16 cellular contexts compared by ENCODE assay signal in genomic region chr11:32838505-32839274, GRCh38. TPM values are rescaled to one million over a fixed set of nuclear protein-coding genes. Genes with fewer than 3 reads are reported as not detected.
DNase-seq lines count a peak whose midpoint lies in the region; ATAC-seq, FAIRE-seq and TF ChIP-seq lines count a peak whose summit lies in the region.
"Had no signal": no experiment of that assay in that cellular context is flagged by ENCODE, and none has a peak within 500 bp of the region (broad histone marks: within the 10 kb centered on the region; RNA-seq: fewer than 3 reads in every experiment).

No MANE protein-coding gene starts in this region.

- DNase-seq in D341Med (ENCODE audit: low spot score) (peak; percentile 39), HT1080 (ENCODE audit: low read depth) (peak; percentile 6), SW480 (ENCODE audit: low spot score) (peak; percentile 39), keratinocyte (ENCODE audit: low read depth, low spot score) (no peak), stomach (no peak), NCI-H187 treated with DMSO at 0.1 percent for 48 hours (lab: John Stamatoyannopoulos, UW) (no peak), HAP-1 (ENCODE audit: low spot score in 2 of 2) (no peak)
- DNase-seq: CD4-positive, CD25-positive, alpha-beta regulatory T cell; natural killer cell; sigmoid colon; T1000 had no signal

- H3K27ac ChIP-seq in keratinocyte (ENCODE audit: control insufficient read depth, insufficient read depth, low read length) (peak overlapping the region; percentile 50), stomach (no peak overlapping the region)
- H3K27ac ChIP-seq: sigmoid colon, thoracic aorta had no signal

- 69 to 89% (median 83%) methylated on average over 2 of the region's 2 CpGs for WGBS in stomach, 5 donors

- H3K4me1 ChIP-seq in keratinocyte (ENCODE audit: control insufficient read depth, extremely low read depth, insufficient read depth, low read length) (peaks cover 8% of the 10 kb centered on the region), stomach (no peaks in the 10 kb centered on the region), HAP-1 (0 out of 2 replicates have a peak, but pooled peaks cover 2% of the 10 kb centered on the region)
- H3K4me1 ChIP-seq: sigmoid colon had no signal

- H3K9me3 ChIP-seq in keratinocyte (ENCODE audit: control insufficient read depth, low read depth, low read length) (no peaks in the 10 kb centered on the region), stomach (no peaks in the 10 kb centered on the region), HAP-1 (no peaks in the 10 kb centered on the region)
- H3K9me3 ChIP-seq: sigmoid colon, thoracic aorta had no signal

- no peaks in the 10 kb centered on the region for H4K20me1 ChIP-seq in keratinocyte (ENCODE audit: control insufficient read depth, extremely low read depth, insufficient read depth, low read length)

- TF ChIP-seq EP300 in stomach (IDR thresholded peaks at IDR 0.05): no peak

- H3K36me3 ChIP-seq in keratinocyte (ENCODE audit: control insufficient read depth in 2 of 2, extremely low read depth in 1 of 2, insufficient read depth in 2 of 2, low read length in 2 of 2): peaks cover 0 to 6% of the 10 kb centered on the region in 2 experiments
- H3K36me3 ChIP-seq in stomach: peaks cover 0 to 13% (median 0%) of the 10 kb centered on the region in 4 donors
- no peaks in the 10 kb centered on the region for H3K36me3 ChIP-seq in HAP-1 (replicated peaks)
- H3K36me3 ChIP-seq: sigmoid colon, thoracic aorta had no signal

- intact Hi-C loops in stomach (cut with DNase I; ENCODE audit: low total_unique reads): no loop called here

- H3K4me3 ChIP-seq in keratinocyte (ENCODE audit: control insufficient read depth in 2 of 3, extremely low read depth in 1 of 3, insufficient read depth in 2 of 3, low read depth in 1 of 3, low read length in 3 of 3) (peak overlapping the region in 1 of 3 experiments; percentile 3), stomach (no peak overlapping the region), HAP-1 (no peak overlapping the region)
- H3K4me3 ChIP-seq: sigmoid colon, thoracic aorta had no signal

- TF ChIP-seq CTCF in keratinocyte (optimal IDR thresholded peaks at IDR 0.05 in 1 of 3, IDR thresholded peaks at IDR 0.05 in 1 of 3, conservative IDR thresholded peaks at IDR 0.05 in 1 of 3; ENCODE audit: extremely low read depth in 1 of 3, insufficient read depth in 2 of 3, low read length in 3 of 3) (no peak), stomach (IDR thresholded peaks at IDR 0.05) (no peak)

- H3K4me2 ChIP-seq in keratinocyte (ENCODE audit: control insufficient read depth, extremely low read depth, insufficient read depth, low read depth, low read length): peak overlapping the region; percentile 71

- ATAC-seq in GM21529 (IDR thresholded peaks at IDR 0.05; ENCODE audit: unreplicated experiment): no peak
- ATAC-seq: natural killer cell had no signal

- no peak overlapping the region for H2AFZ ChIP-seq in keratinocyte (ENCODE audit: control insufficient read depth, low read length)

- FAIRE-seq in keratinocyte (lab: Jason Lieb, UNC): peak; percentile 51
- FAIRE-seq: HTR-8/SVneo had no signal

- dilution Hi-C loops in keratinocyte (cut with MboI; ENCODE audit: extremely low pct_ligation_motif_present, low sequenced_read_pairs): no loop called here

- in situ Hi-C loops in HAP-1 (cut with MboI; ENCODE audit: low sequenced_read_pairs): no loop called here

- no peaks in the 10 kb centered on the region for H3K9me1 ChIP-seq in keratinocyte (ENCODE audit: control insufficient read depth, extremely low read depth, insufficient read depth, low read length)

- no peak overlapping the region for H3K9ac ChIP-seq in keratinocyte (ENCODE audit: control insufficient read depth, extremely low read depth, insufficient read depth, low read length)

- TF ChIP-seq POLR2A in stomach (IDR thresholded peaks at IDR 0.05): no peak

- H3K27me3 ChIP-seq in keratinocyte (ENCODE audit: control insufficient read depth, extremely low read depth, insufficient read depth, low read length): no peaks in the 10 kb centered on the region
- no peaks in the 10 kb centered on the region for H3K27me3 ChIP-seq in stomach
- H3K27me3 ChIP-seq in HAP-1 (ENCODE audit: low read depth): no peaks in the 10 kb centered on the region
- H3K27me3 ChIP-seq: sigmoid colon had no signal

- no peaks in the 10 kb centered on the region for H3K79me2 ChIP-seq in keratinocyte (ENCODE audit: control insufficient read depth, insufficient read depth, low read length)

RNA-seq across cellular contexts. Expression of gene PRRG4, which starts 9.0 kb away (rescaled TPM):
- total RNA-seq in HT1080 (2014; rRNA removed; shearing (Covaris generic)): 0.33 and 0.35 TPM in 2 replicates
- 0.69 and 0.74 TPM in 2 replicates for polyA plus RNA-seq in HT1080 (2015; cell fraction: cytosol; rRNA removed)
- polyA plus RNA-seq in HT1080 (2015; cell fraction: nucleus; rRNA removed): 0.19 and 0.42 TPM in 2 replicates
- 6.9 to 12.4 TPM (median 10.0 TPM) in 3 replicates for polyA plus RNA-seq in keratinocyte
- 9.1 TPM for polyA plus RNA-seq in keratinocyte (2011; ENCODE audit: low read depth)
- polyA plus RNA-seq in keratinocyte (2011; cell fraction: cytosol; rRNA removed): 7.1 and 10.9 TPM in 2 replicates
- 9.7 and 10.5 TPM in 2 replicates for polyA plus RNA-seq in keratinocyte (2011; cell fraction: nucleus; rRNA removed)
- 5.7 and 23.6 TPM in 2 replicates for polyA plus RNA-seq in keratinocyte (2012; ENCODE audit: low replicate concordance)
- polyA minus RNA-seq in keratinocyte: 4.4 to 12.1 TPM (median 9.6 TPM) in 3 replicates
- polyA minus RNA-seq in keratinocyte (2011; cell fraction: cytosol; rRNA and poly(A)+ RNA removed): 12.3 TPM
- polyA minus RNA-seq in keratinocyte (2011; cell fraction: nucleus; rRNA and poly(A)+ RNA removed): 8.1 and 14.1 TPM in 2 replicates
- total RNA-seq in stomach: 1 to 10 TPM in 4 of 5 donors, under 1 TPM in 1; under 0.01 to 8.4 (median 4.9) TPM
- 1 to 10 TPM; 1.9 to 9.0 (median 3.7) TPM for polyA plus RNA-seq in stomach

RNA-seq across cellular contexts. Expression of gene CCDC73, which starts 44.2 kb away (rescaled TPM):
- total RNA-seq in HT1080 (2014; rRNA removed; shearing (Covaris generic)): 0.03 TPM in 1 of 2 replicates, not detected in the other
- polyA plus RNA-seq in HT1080 (2015; cell fraction: cytosol; rRNA removed): not detected in 2 replicates
- polyA plus RNA-seq in HT1080 (2015; cell fraction: nucleus; rRNA removed): not detected in 2 replicates
- polyA plus RNA-seq in keratinocyte (not detected in 3 replicates), stomach (not detected)
- not detected for polyA plus RNA-seq in keratinocyte (2011; ENCODE audit: low read depth)
- not detected in 2 replicates for polyA plus RNA-seq in keratinocyte (2011; cell fraction: cytosol; rRNA removed)
- polyA plus RNA-seq in keratinocyte (2011; cell fraction: nucleus; rRNA removed): not detected in 2 replicates
- polyA plus RNA-seq in keratinocyte (2012; ENCODE audit: low replicate concordance): 0.06 TPM in 1 of 2 replicates, not detected in the other
- polyA minus RNA-seq in keratinocyte: not detected in 3 replicates
- polyA minus RNA-seq in keratinocyte (2011; cell fraction: cytosol; rRNA and poly(A)+ RNA removed): not detected
- polyA minus RNA-seq in keratinocyte (2011; cell fraction: nucleus; rRNA and poly(A)+ RNA removed): not detected in 2 replicates
- total RNA-seq in stomach: under 1 TPM in 1 of 5 donors, not detected in 4; 0.37 TPM
- total RNA-seq: CD4-positive, CD25-positive, alpha-beta regulatory T cell; frontal cortex; kidney epithelial cell; natural killer cell; sigmoid colon had no signal
- polyA plus RNA-seq: sigmoid colon had no signal

RNA-seq across cellular contexts. Expression of gene QSER1, which starts 53.9 kb away (rescaled TPM):
- total RNA-seq in HT1080 (2014; rRNA removed; shearing (Covaris generic)): 19.3 and 24.7 TPM in 2 replicates
- polyA plus RNA-seq in HT1080 (2015; cell fraction: cytosol; rRNA removed): 15.0 and 22.2 TPM in 2 replicates
- polyA plus RNA-seq in HT1080 (2015; cell fraction: nucleus; rRNA removed): 27.2 and 27.5 TPM in 2 replicates
- polyA plus RNA-seq in keratinocyte: 8.5 to 14.7 TPM (median 9.7 TPM) in 3 replicates
- polyA plus RNA-seq in keratinocyte (2011; ENCODE audit: low read depth): 10.9 TPM
- 7.2 and 13.8 TPM in 2 replicates for polyA plus RNA-seq in keratinocyte (2011; cell fraction: cytosol; rRNA removed)
- 15.8 and 20.9 TPM in 2 replicates for polyA plus RNA-seq in keratinocyte (2011; cell fraction: nucleus; rRNA removed)
- polyA plus RNA-seq in keratinocyte (2012; ENCODE audit: low replicate concordance): 7.5 and 11.7 TPM in 2 replicates
- polyA minus RNA-seq in keratinocyte: 12.2 to 38.7 TPM (median 17.4 TPM) in 3 replicates
- 15.2 TPM for polyA minus RNA-seq in keratinocyte (2011; cell fraction: cytosol; rRNA and poly(A)+ RNA removed)
- 21.9 and 43.3 TPM in 2 replicates for polyA minus RNA-seq in keratinocyte (2011; cell fraction: nucleus; rRNA and poly(A)+ RNA removed)
- total RNA-seq in stomach: 10 to 100 TPM in 4 of 5 donors, 1 to 10 TPM in 1; 8.4 to 51.3 (median 37.8) TPM
- polyA plus RNA-seq in stomach: 1 to 10 TPM; 2.6 to 3.5 (median 3.5) TPM

Comparison
In these comparisons a context has a peak if more than half of its experiments do, and no peak if none do; other contexts are left out.
1. DNase-seq: peak in D341Med (single experiment), HT1080 (single experiment) and SW480 (single experiment); none in keratinocyte (single experiment), stomach (single experiment), NCI-H187 treated with DMSO at 0.1 percent for 48 hours (single experiment) and HAP-1 (0 of 2).